ENCODE assay signal across 10 cellular contexts in genomic region chr16:4214215-4214621, GRCh38. TPM values are rescaled to one million over a fixed set of nuclear protein-coding genes. Genes with fewer than 3 reads are reported as not detected.
DNase-seq lines count a peak whose midpoint lies in the region; ATAC-seq and TF ChIP-seq lines count a peak whose summit lies in the region.
"Had no signal": no experiment of that assay in that cellular context is flagged by ENCODE, and none has a peak within 500 bp of the region (broad histone marks: within the 10 kb centered on the region; RNA-seq: fewer than 3 reads in every experiment).

No MANE protein-coding gene starts in this region.

- TF ChIP-seq CTCF in ascending aorta (IDR thresholded peaks at IDR 0.05) = no peak
- no peak for TF ChIP-seq CTCF in thyroid gland (IDR thresholded peaks at IDR 0.05)

- WGBS in right cardiac atrium = 66% methylated on average over 7 of the region's 7 CpGs
- 30 to 37% methylated on average over 7 of the region's 7 CpGs for WGBS in thyroid gland, 2 donors

- no peaks in the 10 kb centered on the region for H3K9me3 ChIP-seq in ascending aorta
- H3K9me3 ChIP-seq in right cardiac atrium (ENCODE audit: control insufficient read depth, low read length) = no peaks in the 10 kb centered on the region
- H3K9me3 ChIP-seq in thyroid gland = no peaks in the 10 kb centered on the region

- H3K4me3 ChIP-seq in ascending aorta (no peak overlapping the region), right cardiac atrium (ENCODE audit: low read length) (no peak overlapping the region), thyroid gland (replicated peaks in 1 of 3) (no peak overlapping the region)

- intact Hi-C loops in ascending aorta (cut with DNase I) = loop anchor here (1.0 kb wide), 1 partner anchor 38 kb away; no protein-coding TSS in a partner anchor
- intact Hi-C loops in right cardiac atrium (cut with DNase I) = no loop called here
- intact Hi-C loops in thyroid gland (cut with DNase I) = no loop called here

- H3K27ac ChIP-seq in ascending aorta (peak overlapping the region; percentile 93 to 94), right cardiac atrium (ENCODE audit: low read length) (peak overlapping the region; percentile 98), thyroid gland (peak overlapping the region; percentile 82 to 98 (median 95))

- peak; percentile 39 for DNase-seq in HK-2 (ENCODE audit: unreplicated experiment)
- peak; percentile 36 to 85 for DNase-seq in ascending aorta (ENCODE audit: low spot score in 2 of 2)
- DNase-seq in right cardiac atrium = no peak
- DNase-seq in thyroid gland = peak; percentile 85 to 86
- no peak for DNase-seq in midbrain (lab: John Stamatoyannopoulos, UW)
- no peak for DNase-seq in NCI-H510A treated with DMSO at 0.1 percent for 48 hours (lab: John Stamatoyannopoulos, UW)
- DNase-seq in DMS153 treated with DMSO at 0.1 percent for 48 hours (lab: John Stamatoyannopoulos, UW; ENCODE audit: unreplicated experiment) = no peak
- DNase-seq: activated CD4-positive, alpha-beta T cell treated with anti-CD3 and anti-CD28 coated beads for 48 hours; NCI-H2029 treated with DMSO at 0.1 percent for 48 hours had no signal

- ATAC-seq in right cardiac atrium (peak in 1 of 2 donors; percentile 25), HG03565 (IDR thresholded peaks at IDR 0.05; ENCODE audit: unreplicated experiment) (no peak)

- H3K4me1 ChIP-seq in ascending aorta (peaks cover 12 to 42% of the 10 kb centered on the region in 2 donors), right cardiac atrium (ENCODE audit: control insufficient read depth, insufficient read depth, low read length) (peaks cover 3% of the 10 kb centered on the region), thyroid gland (peaks cover 59 to 71% of the 10 kb centered on the region in 2 donors)

- peak in 1 of 2 donors; percentile 65 for TF ChIP-seq POLR2A in thyroid gland (IDR thresholded peaks at IDR 0.05)

- no peaks in the 10 kb centered on the region for H3K36me3 ChIP-seq in ascending aorta
- H3K36me3 ChIP-seq in thyroid gland = no peaks in the 10 kb centered on the region

- H3K27me3 ChIP-seq in ascending aorta (no peaks in the 10 kb centered on the region), right cardiac atrium (ENCODE audit: control insufficient read depth, insufficient read depth) (no peaks in the 10 kb centered on the region), thyroid gland (no peaks in the 10 kb centered on the region)

RNA-seq across cellular contexts. Expression of gene SRL, which starts 27.7 kb away (rescaled TPM):
- total RNA-seq in ascending aorta = 15.6 TPM
- total RNA-seq in right cardiac atrium = 100 to 1,000 TPM; 338 to 395 (median 359) TPM
- polyA plus RNA-seq in right cardiac atrium = 255 TPM
- 1 to 10 TPM in 1 of 4 donors, under 1 TPM in 3; 0.67 to 1.1 (median 0.84) TPM for total RNA-seq in thyroid gland

RNA-seq across cellular contexts. Expression of gene TFAP4, which starts 58.6 kb away (rescaled TPM):
- total RNA-seq in ascending aorta = 5.3 TPM
- total RNA-seq in right cardiac atrium = 1 to 10 TPM; 2.3 to 4.2 (median 3.5) TPM
- 2.1 TPM for polyA plus RNA-seq in right cardiac atrium
- total RNA-seq in thyroid gland = 1 to 10 TPM; 3.8 to 6.3 (median 5.4) TPM

Comparison
In these comparisons a context has a peak if more than half of its experiments do, and no peak if none do; other contexts are left out.
1. DNase-seq: peak in HK-2 (single experiment), ascending aorta (2 of 2) and thyroid gland (2 of 2); none in right cardiac atrium (0 of 3), midbrain (single experiment), NCI-H510A treated with DMSO at 0.1 percent for 48 hours (single experiment) and DMS153 treated with DMSO at 0.1 percent for 48 hours (single experiment).
2. RNA of gene SRL, which starts 27.7 kb away (total RNA-seq): 338 to 395 TPM in right cardiac atrium; 15.6 TPM in ascending aorta (single experiment) and 0.67 to 1.1 TPM in thyroid gland; every median in the first group is over 10 times any median in the second.
3. Peak in every context shown above with its lines, with median percentiles within 50 percentile points of each other: H3K27ac ChIP-seq.